Comparison of ENCODE assay signal across 30 cellular contexts in the genomic region with DNA sequence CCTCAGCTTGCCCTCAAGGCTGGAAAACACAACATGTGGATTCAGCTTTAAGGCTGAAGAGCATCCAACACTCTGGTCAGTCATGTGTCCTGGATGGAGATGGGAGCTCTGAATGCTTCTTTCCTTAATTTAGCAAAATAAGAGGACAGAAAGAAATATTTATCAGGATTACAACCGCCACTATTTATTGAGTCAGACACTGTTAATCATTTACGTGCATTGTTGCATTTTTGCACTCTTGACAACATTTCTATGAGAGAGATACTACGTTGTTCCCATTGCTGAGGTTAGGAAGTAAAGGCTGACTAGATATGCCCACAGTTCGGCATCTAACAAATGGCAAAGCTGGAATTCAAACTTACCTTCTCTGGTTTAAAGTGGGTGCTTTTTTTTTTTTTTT.
"Had no signal": no experiment of that assay in that cellular context is flagged by ENCODE, and none has a peak within 500 bp of the region (broad histone marks: within the 10 kb centered on the region; RNA-seq: fewer than 3 reads in every experiment).

No MANE protein-coding gene starts in this region.

- H3K27me3 Mint-ChIP-seq: stimulated activated naive B cell treated with anti-CD40 and anti-IgM and Interleukin-4, amounts not matched to agents 10 μg/mL and 1 μg/mL and 100 μg/mL, for 72 hours; stimulated activated naive CD8-positive, alpha-beta T cell treated with anti-CD3 and anti-CD28 coated beads, Interleukin-15, Interleukin-2, amounts not matched to agents 100 ng/mL and 50 ng/mL, for 24 hours; type B pancreatic cell had no signal

- H3K36me3 ChIP-seq: heart right ventricle, left lung, lower lobe of right lung, neural progenitor cell, neutrophil, right atrium auricular region, suprapubic skin, thoracic aorta, tibial artery, uterus had no signal

- ATAC-seq: heart right ventricle; left cardiac atrium; left lung; lower lobe of right lung; natural killer cell; psoas muscle; sciatic nerve; stimulated activated naive B cell treated with anti-CD40 and anti-IgM and Interleukin-4, amounts not matched to agents 10 μg/mL and 1 μg/mL and 100 μg/mL, for 72 hours had no signal

- H3K4me1 ChIP-seq: heart right ventricle, left lung, lower lobe of right lung, neural progenitor cell, parathyroid adenoma, psoas muscle, right atrium auricular region, suprapubic skin, tibial artery, uterus had no signal

- H3K4me3 Mint-ChIP-seq: naive B cell; nephron progenitor cell; neural progenitor cell; stimulated activated naive B cell treated with anti-CD40 and anti-IgM and Interleukin-4, amounts not matched to agents 10 μg/mL and 1 μg/mL and 100 μg/mL, for 72 hours; stimulated activated naive CD8-positive, alpha-beta T cell treated with anti-CD3 and anti-CD28 coated beads, Interleukin-15, Interleukin-2, amounts not matched to agents 100 ng/mL and 50 ng/mL, for 24 hours; type B pancreatic cell had no signal

- H3K9me3 Mint-ChIP-seq: natural killer cell; stimulated activated naive B cell treated with anti-CD40 and anti-IgM and Interleukin-4, amounts not matched to agents 10 μg/mL and 1 μg/mL and 100 μg/mL, for 72 hours; stimulated activated naive CD8-positive, alpha-beta T cell treated with anti-CD3 and anti-CD28 coated beads, Interleukin-15, Interleukin-2, amounts not matched to agents 100 ng/mL and 50 ng/mL, for 24 hours; type B pancreatic cell had no signal

- H3K27me3 ChIP-seq: heart right ventricle, hepatocyte, left lung, neural progenitor cell, neutrophil, right atrium auricular region, suprapubic skin, tibial artery, uterus had no signal

- H3K9me3 ChIP-seq: lower lobe of right lung, neutrophil, psoas muscle, suprapubic skin, thoracic aorta, tibial artery, uterus had no signal

- H3K4me3 ChIP-seq: heart right ventricle, hepatocyte, left lung, lower lobe of right lung, neural progenitor cell, psoas muscle, right atrium auricular region, skin epidermis, suprapubic skin, thoracic aorta, tibial artery, uterus had no signal

- DNase-seq: heart right ventricle; islet precursor cell; left cardiac atrium; left lung; lower lobe of right lung; mammary epithelial cell; mesenchymal stem cell; naive B cell; natural killer cell; nephron progenitor cell; occipital lobe; psoas muscle; stimulated activated CD4-positive, alpha-beta T cell treated with anti-CD3 and anti-CD28 coated beads, Interleukin-12 subunit alpha, Interleukin-12 subunit beta, amount 100 ng/mL, for 4 hours; stimulated activated CD4-positive, alpha-beta T cell treated with anti-CD3 and anti-CD28 coated beads, Interleukin-15, amount 100 ng/mL, for 24 hours; stimulated activated CD4-positive, alpha-beta T cell treated with anti-CD3 and anti-CD28 coated beads, Interleukin-2, amount 100 ng/mL, for 24 hours; stimulated activated CD4-positive, alpha-beta T cell treated with anti-CD3 and anti-CD28 coated beads, Interleukin-4, amount 100 ng/mL, for 1 hour; stimulated activated naive B cell treated with anti-CD40 and anti-IgM and Interleukin-4, amounts not matched to agents 10 μg/mL and 1 μg/mL and 100 μg/mL, for 72 hours; tibial artery; uterus had no signal

- H3K4me1 Mint-ChIP-seq: naive B cell; natural killer cell; stimulated activated naive B cell treated with anti-CD40 and anti-IgM and Interleukin-4, amounts not matched to agents 10 μg/mL and 1 μg/mL and 100 μg/mL, for 72 hours had no signal

- H3K27ac ChIP-seq: heart right ventricle, hepatocyte, left lung, lower lobe of right lung, neural progenitor cell, neutrophil, parathyroid adenoma, psoas muscle, right atrium auricular region, skin epidermis, suprapubic skin, thoracic aorta, tibial artery, uterus had no signal

- H3K27ac Mint-ChIP-seq: naive B cell; natural killer cell; nephron progenitor cell; neural progenitor cell; stimulated activated naive B cell treated with anti-CD40 and anti-IgM and Interleukin-4, amounts not matched to agents 10 μg/mL and 1 μg/mL and 100 μg/mL, for 72 hours; stimulated activated naive CD8-positive, alpha-beta T cell treated with anti-CD3 and anti-CD28 coated beads, Interleukin-15, Interleukin-2, amounts not matched to agents 100 ng/mL and 50 ng/mL, for 24 hours; type B pancreatic cell had no signal

- H3K36me3 Mint-ChIP-seq: naive B cell; natural killer cell; neural progenitor cell; stimulated activated naive B cell treated with anti-CD40 and anti-IgM and Interleukin-4, amounts not matched to agents 10 μg/mL and 1 μg/mL and 100 μg/mL, for 72 hours; type B pancreatic cell had no signal
